In genomic region chr7:141558544-141559183, GRCh38 we compare ENCODE assay signal across 10 cellular contexts. TPM values are rescaled to one million over a fixed set of nuclear protein-coding genes. Genes with fewer than 3 reads are reported as not detected.
DNase-seq lines count a peak whose midpoint lies in the region; ATAC-seq lines count a peak whose summit lies in the region.
"Had no signal": no experiment of that assay in that cellular context is flagged by ENCODE, and none has a peak within 500 bp of the region (broad histone marks: within the 10 kb centered on the region; RNA-seq: fewer than 3 reads in every experiment).

No MANE protein-coding gene starts in this region.

- H3K9me3 ChIP-seq in SJCRH30 (replicated peaks) = no peaks in the 10 kb centered on the region

- peak overlapping the region; percentile 65 for H3K27ac Mint-ChIP-seq in activated CD4-positive, alpha-beta T cell treated with anti-CD3 and anti-CD28 coated beads for 36 hours

- H3K4me1 ChIP-seq in SJCRH30 = peaks cover 14% of the 10 kb centered on the region

- no peaks in the 10 kb centered on the region for H3K27me3 Mint-ChIP-seq in activated CD4-positive, alpha-beta T cell treated with anti-CD3 and anti-CD28 coated beads for 36 hours

- no peak overlapping the region for H3K27ac ChIP-seq in SJCRH30
- H3K27ac ChIP-seq: BLaER1 treated with 17β-estradiol and CSF1 and Interleukin-3, amounts not matched to agents 10 nM and 100 nM had no signal

- DNase-seq in activated CD4-positive, alpha-beta T cell treated with anti-CD3 and anti-CD28 coated beads for 36 hours = no peak
- no peak for DNase-seq in activated CD4-positive, alpha-beta T cell treated with anti-CD3 and anti-CD28 coated beads for 4 hours
- DNase-seq in NCI-H2171 treated with DMSO at 0.1 percent for 48 hours (lab: John Stamatoyannopoulos, UW) (peak; percentile 74), fibroblast of gingiva (ENCODE audit: low read depth) (peak; percentile 77), NCI-H82 (lab: John Stamatoyannopoulos, UW) (no peak), SJCRH30 (no peak), H4 (ENCODE audit: low spot score) (no peak)

- no peaks in the 10 kb centered on the region for H3K27me3 ChIP-seq in SJCRH30
- H3K27me3 ChIP-seq: BLaER1 treated with 17β-estradiol and CSF1 and Interleukin-3, amounts not matched to agents 10 nM and 100 nM had no signal

- ATAC-seq in activated CD4-positive, alpha-beta T cell treated with anti-CD3 and anti-CD28 coated beads for 36 hours = peak; percentile 94
- peak; percentile 57 for ATAC-seq in HG02840 (IDR thresholded peaks at IDR 0.05; ENCODE audit: low FRiP score, unreplicated experiment)

- CTCF ChIA-PET in activated CD4-positive, alpha-beta T cell treated with anti-CD3 and anti-CD28 coated beads for 36 hours (lab: Charles Lee) = interaction anchor here (0.7 to 1.1 kb wide), 3 partner anchors 8 to 11 kb away, joined by 3 read pairs; no protein-coding TSS in a partner anchor

- no peak overlapping the region for H3K4me3 Mint-ChIP-seq in activated CD4-positive, alpha-beta T cell treated with anti-CD3 and anti-CD28 coated beads for 36 hours

- POLR2A ChIA-PET in activated CD4-positive, alpha-beta T cell treated with anti-CD3 and anti-CD28 coated beads for 36 hours (lab: Charles Lee) = interaction anchor here (0.6 to 1.1 kb wide), 3 partner anchors 27 to 1082 kb away, joined by 3 to 5 read pairs (median 3); partner anchors contain the start of gene MRPS33

- intact Hi-C loops in activated CD4-positive, alpha-beta T cell treated with anti-CD3 and anti-CD28 coated beads for 36 hours (cut with DNase I, micrococcal nuclease) = loop anchor here (1.0 to 10.0 kb wide), 6 partner anchors 9 to 1494 kb away; partner anchors contain the start of genes BRAF (in 1 of the 2), PARP12 (in 1 of the 2), SLC37A3 (in 1 of the 2) and SSBP1 (in 1 of the 2)

- peaks cover 64% of the 10 kb centered on the region for H3K4me1 Mint-ChIP-seq in activated CD4-positive, alpha-beta T cell treated with anti-CD3 and anti-CD28 coated beads for 36 hours

- peaks cover 4% of the 10 kb centered on the region for H3K9me3 Mint-ChIP-seq in activated CD4-positive, alpha-beta T cell treated with anti-CD3 and anti-CD28 coated beads for 36 hours (ENCODE audit: low read depth)

- H3K4me3 ChIP-seq in SJCRH30 = no peak overlapping the region
- H3K4me3 ChIP-seq: BLaER1 treated with 17β-estradiol and CSF1 and Interleukin-3, amounts not matched to agents 10 nM and 100 nM; lung had no signal

- peaks cover 81% of the 10 kb centered on the region for H3K36me3 Mint-ChIP-seq in activated CD4-positive, alpha-beta T cell treated with anti-CD3 and anti-CD28 coated beads for 36 hours (ENCODE audit: low read depth)

- H3K36me3 ChIP-seq in SJCRH30 = peaks cover 42% of the 10 kb centered on the region

RNA-seq across cellular contexts. Expression of gene AGK, which starts 7.5 kb away (rescaled TPM):
- 10 to 100 TPM; 49.7 to 52.9 TPM for total RNA-seq in activated CD4-positive, alpha-beta T cell treated with anti-CD3 and anti-CD28 coated beads for 36 hours
- total RNA-seq in SJCRH30 (2014; rRNA removed; shearing (Covaris generic)) = 41.5 and 46.7 TPM in 2 replicates
- total RNA-seq in H4 (2014; rRNA removed; shearing (Covaris generic)) = 36.6 and 43.2 TPM in 2 replicates

Comparison
In these comparisons a context has a peak if more than half of its experiments do, and no peak if none do; other contexts are left out.
1. DNase-seq: peak in NCI-H2171 treated with DMSO at 0.1 percent for 48 hours (single experiment) and fibroblast of gingiva (single experiment); none in activated CD4-positive, alpha-beta T cell treated with anti-CD3 and anti-CD28 coated beads for 36 hours (single experiment), activated CD4-positive, alpha-beta T cell treated with anti-CD3 and anti-CD28 coated beads for 4 hours (0 of 2), NCI-H82 (single experiment), SJCRH30 (0 of 2) and H4 (single experiment).